ENCODE assay signal across 13 cellular contexts in genomic region chr15:100713163-100713867, GRCh38.
DNase-seq lines count a peak whose midpoint lies in the region; ATAC-seq, FAIRE-seq and TF ChIP-seq lines count a peak whose summit lies in the region.
"Had no signal": no experiment of that assay in that cellular context is flagged by ENCODE, and none has a peak within 500 bp of the region (broad histone marks: within the 10 kb centered on the region; RNA-seq: fewer than 3 reads in every experiment).

No MANE protein-coding gene starts in this region.

- no peak overlapping the region for H3K4me3 ChIP-seq in Peyer's patch
- no peak overlapping the region for H3K4me3 ChIP-seq in pancreas

- no peak overlapping the region for H3K27ac Mint-ChIP-seq in activated naive CD4-positive, alpha-beta T cell treated with anti-CD3 and anti-CD28 coated beads, Interleukin-2, amount 50 U/mL, for 72 hours
- H3K27ac Mint-ChIP-seq in activated CD4-positive, alpha-beta T cell treated with anti-CD3 and anti-CD28 coated beads, Interleukin-2, amount 10 ng/mL, durations not matched to agents 24 days and 14 days, result no peak overlapping the region
- H3K27ac Mint-ChIP-seq: naive B cell had no signal

- no peak overlapping the region for H3K4me3 Mint-ChIP-seq in activated CD4-positive, alpha-beta T cell treated with anti-CD3 and anti-CD28 coated beads, Interleukin-2, amount 10 ng/mL, durations not matched to agents 24 days and 14 days
- H3K4me3 Mint-ChIP-seq: activated T-cell treated with anti-CD3 and anti-CD28 coated beads, Interleukin-2, amount 50 U/mL, for 4 hours; IgD-negative memory B cell; naive B cell had no signal

- H3K4me1 ChIP-seq in Peyer's patch (peaks cover 0 to 9% (median 0%) of the 10 kb centered on the region in 4 donors), pancreas (peaks cover 0 to 19% (median 2%) of the 10 kb centered on the region in 3 donors)

- WGBS in pancreas, 2 donors, result 61 to 72% methylated on average over 22 of the region's 22 CpGs

- peaks cover 8% of the 10 kb centered on the region in 2 donors for H3K9me3 Mint-ChIP-seq in activated naive CD4-positive, alpha-beta T cell treated with anti-CD3 and anti-CD28 coated beads, Interleukin-2, amount 50 U/mL, for 72 hours
- peaks cover 19% of the 10 kb centered on the region for H3K9me3 Mint-ChIP-seq in activated CD4-positive, alpha-beta T cell treated with anti-CD3 and anti-CD28 coated beads, Interleukin-2, amount 10 ng/mL, durations not matched to agents 24 days and 14 days

- FAIRE-seq in pancreas (lab: Jason Lieb, UNC), result no peak

- TF ChIP-seq CTCF in Peyer's patch (IDR thresholded peaks at IDR 0.05), result no peak
- no peak for TF ChIP-seq CTCF in pancreas (IDR thresholded peaks at IDR 0.05)

- no peaks in the 10 kb centered on the region for H3K27me3 ChIP-seq in Peyer's patch
- no peaks in the 10 kb centered on the region for H3K27me3 ChIP-seq in pancreas

- peaks cover 0 to 12% of the 10 kb centered on the region in 2 donors for H3K36me3 Mint-ChIP-seq in activated naive CD4-positive, alpha-beta T cell treated with anti-CD3 and anti-CD28 coated beads, Interleukin-2, amount 50 U/mL, for 72 hours
- no peaks in the 10 kb centered on the region for H3K36me3 Mint-ChIP-seq in activated CD4-positive, alpha-beta T cell treated with anti-CD3 and anti-CD28 coated beads, Interleukin-2, amount 10 ng/mL, durations not matched to agents 24 days and 14 days (ENCODE audit: low read depth)

- intact Hi-C loops in pancreas (cut with DNase I), result no loop called here
- intact Hi-C loops in activated CD4-positive, alpha-beta T cell treated with anti-CD3 and anti-CD28 coated beads, Interleukin-2, amount 10 ng/mL, durations not matched to agents 24 days and 14 days (cut with micrococcal nuclease), result no loop called here

- H3K27ac ChIP-seq in Peyer's patch, result peak overlapping the region in 3 of 4 donors; percentile 32 to 75 (median 66)
- peak overlapping the region; percentile 64 to 76 (median 71) for H3K27ac ChIP-seq in pancreas

- no peaks in the 10 kb centered on the region for H3K36me3 ChIP-seq in Peyer's patch
- H3K36me3 ChIP-seq in pancreas, result no peaks in the 10 kb centered on the region

- no peaks in the 10 kb centered on the region for H3K9me3 ChIP-seq in Peyer's patch
- H3K9me3 ChIP-seq in pancreas, result no peaks in the 10 kb centered on the region

- DNase-seq in Daoy (ENCODE audit: low read depth), result peak; percentile 95
- peak in 2 of 3 donors; percentile 66 to 87 for DNase-seq in Peyer's patch
- DNase-seq in fibroblast of peridontal ligament (ENCODE audit: extremely low read depth), result peak; percentile 45
- DNase-seq in pancreas, result peak in 4 of 6 donors; percentile 44 to 64 (median 60)
- DNase-seq in activated naive CD4-positive, alpha-beta T cell treated with anti-CD3 and anti-CD28 coated beads, Interleukin-2, amount 50 U/mL, for 72 hours (ENCODE audit: low spot score in 2 of 2), result no peak
- no peak for DNase-seq in NCI-H82 treated with DMSO at 0.1 percent for 48 hours (lab: John Stamatoyannopoulos, UW; ENCODE audit: unreplicated experiment)
- no peak for DNase-seq in activated CD4-positive, alpha-beta T cell treated with anti-CD3 and anti-CD28 coated beads, Interleukin-2, amount 10 ng/mL, durations not matched to agents 24 days and 14 days
- DNase-seq: activated T-cell treated with anti-CD3 and anti-CD28 coated beads, Interleukin-2, amount 50 U/mL, for 4 hours; GF-D8; naive B cell; RPMI8226 had no signal

- peaks cover 2% of the 10 kb centered on the region for H3K27me3 Mint-ChIP-seq in activated CD4-positive, alpha-beta T cell treated with anti-CD3 and anti-CD28 coated beads, Interleukin-2, amount 10 ng/mL, durations not matched to agents 24 days and 14 days
- H3K27me3 Mint-ChIP-seq: IgD-negative memory B cell had no signal

- no peak for TF ChIP-seq POLR2A in Peyer's patch (IDR thresholded peaks at IDR 0.05)

- ATAC-seq in pancreas, result peak; percentile 66 to 79 (median 75)
- ATAC-seq in GM21423 (IDR thresholded peaks at IDR 0.05; ENCODE audit: unreplicated experiment), result no peak
- ATAC-seq in activated naive CD4-positive, alpha-beta T cell treated with anti-CD3 and anti-CD28 coated beads, Interleukin-2, amount 50 U/mL, for 72 hours, result no peak
- ATAC-seq: activated T-cell treated with anti-CD3 and anti-CD28 coated beads, Interleukin-2, amount 50 U/mL, for 4 hours had no signal

- no peaks in the 10 kb centered on the region for H3K4me1 Mint-ChIP-seq in activated CD4-positive, alpha-beta T cell treated with anti-CD3 and anti-CD28 coated beads, Interleukin-2, amount 10 ng/mL, durations not matched to agents 24 days and 14 days
- H3K4me1 Mint-ChIP-seq: IgD-negative memory B cell had no signal

Comparison
In these comparisons a context has a peak if more than half of its experiments do, and no peak if none do; other contexts are left out.
1. DNase-seq: peak in Daoy (single experiment), Peyer's patch (2 of 3), fibroblast of peridontal ligament (single experiment) and pancreas (4 of 6); none in activated naive CD4-positive, alpha-beta T cell treated with anti-CD3 and anti-CD28 coated beads, Interleukin-2, amount 50 U/mL, for 72 hours (0 of 2), NCI-H82 treated with DMSO at 0.1 percent for 48 hours (single experiment) and activated CD4-positive, alpha-beta T cell treated with anti-CD3 and anti-CD28 coated beads, Interleukin-2, amount 10 ng/mL, durations not matched to agents 24 days and 14 days (single experiment).
2. ATAC-seq: peak in pancreas (4 of 4); none in GM21423 (single experiment) and activated naive CD4-positive, alpha-beta T cell treated with anti-CD3 and anti-CD28 coated beads, Interleukin-2, amount 50 U/mL, for 72 hours (0 of 2).